Comparison of ENCODE assay signal across 8 cellular contexts in the genomic region with DNA sequence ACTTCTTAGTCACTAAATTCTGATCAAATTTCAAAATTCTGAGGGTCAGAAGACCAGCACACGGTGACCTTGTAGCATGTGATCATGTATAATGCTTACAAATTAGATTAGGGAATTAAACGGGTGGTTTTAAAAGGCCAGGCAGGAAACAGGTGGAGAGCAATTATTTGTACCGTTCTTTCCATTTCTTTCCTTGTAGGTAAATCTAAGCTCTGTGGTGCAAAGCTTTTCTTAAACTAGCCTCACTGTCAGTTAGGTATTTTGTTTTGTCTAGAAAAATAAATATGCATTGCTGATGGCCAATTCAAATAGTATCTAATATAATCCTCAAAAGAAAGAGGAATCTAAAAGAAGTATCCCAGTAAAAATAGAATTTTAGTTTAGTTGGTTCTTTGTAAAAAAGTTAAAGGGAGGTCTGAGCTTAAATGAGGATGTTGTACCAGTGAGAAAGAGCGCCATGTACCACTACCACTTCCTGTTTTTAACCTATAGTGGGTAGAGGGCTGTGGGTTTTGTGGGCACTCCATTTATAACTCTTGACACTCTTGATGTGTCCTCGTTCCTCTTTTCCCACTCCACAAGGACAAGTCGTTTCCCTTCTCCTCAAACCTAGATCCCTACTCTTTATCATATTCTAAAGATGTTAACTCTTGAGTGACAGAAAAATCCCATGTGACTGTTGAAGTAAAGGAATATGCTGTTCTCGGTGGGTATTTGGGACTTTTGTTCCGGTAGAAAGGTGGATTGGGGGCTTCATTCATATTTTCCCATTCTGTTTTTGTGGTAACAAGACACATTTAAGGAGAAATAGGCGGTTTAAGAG. TPM values are rescaled to one million over a fixed set of nuclear protein-coding genes. Genes with fewer than 3 reads are reported as not detected.
DNase-seq lines count a peak whose midpoint lies in the region; ATAC-seq and TF ChIP-seq lines count a peak whose summit lies in the region.

No MANE protein-coding gene starts in this region.

- H3K4me3 ChIP-seq in mucosa of rectum (ENCODE audit: low read length in 2 of 2), result peak overlapping the region in 1 of 2 donors; percentile 17
- no peak overlapping the region for H3K4me3 ChIP-seq in PC-3 (ENCODE audit: low read length)

- peak overlapping the region in 1 of 2 donors; percentile 5 for H3K9ac ChIP-seq in mucosa of rectum (ENCODE audit: low read depth in 1 of 2, low read length in 2 of 2)
- H3K9ac ChIP-seq in PC-3 (ENCODE audit: low read length), result no peak overlapping the region

- H3K4me2 ChIP-seq in PC-3 (ENCODE audit: low read length), result no peak overlapping the region

- H3K9me2 ChIP-seq in PC-3 (replicated peaks; ENCODE audit: low read length), result no peaks in the 10 kb centered on the region

- DNase-seq in GF-D8 (lab: John Stamatoyannopoulos, UW) (peak; percentile 88), WTC11 (ENCODE audit: low spot score) (no peak), NCI-H1694 (lab: John Stamatoyannopoulos, UW) (no peak), PC-3 (no peak), Right ventricle myocardium superior (no peak)

- ATAC-seq in GM19467 (IDR thresholded peaks at IDR 0.05; ENCODE audit: unreplicated experiment) (peak; percentile 62), HG03460 (IDR thresholded peaks at IDR 0.05; ENCODE audit: unreplicated experiment) (peak; percentile 66), WTC11 (no peak), PC-3 (no peak), Right ventricle myocardium superior (ENCODE audit: poor library complexity) (no peak)

- H3K9me3 Mint-ChIP-seq in WTC11, result no peaks in the 10 kb centered on the region

- peaks cover 28 to 37% of the 10 kb centered on the region in 2 donors for H3K4me1 ChIP-seq in mucosa of rectum (ENCODE audit: control insufficient read depth in 2 of 2, insufficient read depth in 2 of 2, low read length in 2 of 2)
- peaks cover 43% of the 10 kb centered on the region for H3K4me1 ChIP-seq in PC-3 (ENCODE audit: insufficient read depth, low read length)

- TF ChIP-seq CTCF in WTC11 (IDR thresholded peaks at IDR 0.05) (no peak), PC-3 (conservative IDR thresholded peaks at IDR 0.05; ENCODE audit: low read depth, low read length) (no peak)

- BruUV-seq in PC-3 (replicated peaks; lab: Mats Ljungman, UMichigan), result no TSS peak

- H3K4me1 Mint-ChIP-seq in WTC11, result peaks cover 55% of the 10 kb centered on the region

- H3K9me3 ChIP-seq in mucosa of rectum (ENCODE audit: control insufficient read depth in 2 of 2, low read length in 2 of 2) (no peaks in the 10 kb centered on the region), PC-3 (ENCODE audit: low read length) (no peaks in the 10 kb centered on the region)

- no peaks in the 10 kb centered on the region for H3K27me3 Mint-ChIP-seq in WTC11 (ENCODE audit: low read depth)

- intact Hi-C loops in PC-3 (cut with micrococcal nuclease) (no loop called here), Right ventricle myocardium superior (cut with DNase I) (loop anchor here (10.0 kb wide), 1 partner anchor 47 kb away; a partner anchor contains a TSS)

- peak overlapping the region; percentile 45 for H3K27ac Mint-ChIP-seq in WTC11

- H3K36me3 Mint-ChIP-seq in WTC11, result peaks cover 53% of the 10 kb centered on the region

- H3F3A ChIP-seq in PC-3 (ENCODE audit: low read length, unreplicated experiment), result no peaks in the 10 kb centered on the region

- H4K20me1 ChIP-seq in PC-3 (ENCODE audit: low read length), result peaks cover 5% of the 10 kb centered on the region; the same call in 1 of the 2 replicates

- peak overlapping the region; percentile 68 to 72 for H3K27ac ChIP-seq in mucosa of rectum (ENCODE audit: low read depth in 2 of 2, low read length in 2 of 2)
- H3K27ac ChIP-seq in PC-3 (ENCODE audit: low read length), result no peak overlapping the region

- H3K36me3 ChIP-seq in mucosa of rectum (ENCODE audit: control insufficient read depth in 2 of 2, insufficient read depth in 2 of 2, low read length in 2 of 2), result peaks cover 0 to 8% of the 10 kb centered on the region in 2 donors
- peaks cover 54% of the 10 kb centered on the region for H3K36me3 ChIP-seq in PC-3 (ENCODE audit: low read depth, low read length)

- H3K79me2 ChIP-seq in PC-3 (ENCODE audit: low read length), result peaks cover 74% of the 10 kb centered on the region

- no peak overlapping the region for H2AFZ ChIP-seq in PC-3 (ENCODE audit: low read length)

- CTCF ChIA-PET in WTC11 (lab: Charles Lee), result no interaction called here
- CTCF ChIA-PET in PC-3 (lab: Charles Lee), result no interaction called here

- no peak overlapping the region for H3K4me3 Mint-ChIP-seq in WTC11

- POLR2A ChIA-PET in WTC11 (lab: Charles Lee), result no interaction called here
- POLR2A ChIA-PET in PC-3 (lab: Charles Lee; ENCODE audit: unreplicated experiment), result no interaction called here

- H3K27me3 ChIP-seq in mucosa of rectum (ENCODE audit: control insufficient read depth in 2 of 2, insufficient read depth in 2 of 2, low read length in 2 of 2) (no peaks in the 10 kb centered on the region), PC-3 (ENCODE audit: low read length) (no peaks in the 10 kb centered on the region)

TF ChIP-seq in WTC11, 78 proteins besides CTCF, POLR2A, EP300 and RAD21:
- TF ChIP-seq SMAD3 (CRISPR knock-in tag; IDR thresholded peaks at IDR 0.05; ENCODE audit: borderline replicate concordance), result no peak
- TF ChIP-seq JAZF1 (CRISPR knock-in tag; IDR thresholded peaks at IDR 0.05), result no peak
- TF ChIP-seq, protein P1, sequence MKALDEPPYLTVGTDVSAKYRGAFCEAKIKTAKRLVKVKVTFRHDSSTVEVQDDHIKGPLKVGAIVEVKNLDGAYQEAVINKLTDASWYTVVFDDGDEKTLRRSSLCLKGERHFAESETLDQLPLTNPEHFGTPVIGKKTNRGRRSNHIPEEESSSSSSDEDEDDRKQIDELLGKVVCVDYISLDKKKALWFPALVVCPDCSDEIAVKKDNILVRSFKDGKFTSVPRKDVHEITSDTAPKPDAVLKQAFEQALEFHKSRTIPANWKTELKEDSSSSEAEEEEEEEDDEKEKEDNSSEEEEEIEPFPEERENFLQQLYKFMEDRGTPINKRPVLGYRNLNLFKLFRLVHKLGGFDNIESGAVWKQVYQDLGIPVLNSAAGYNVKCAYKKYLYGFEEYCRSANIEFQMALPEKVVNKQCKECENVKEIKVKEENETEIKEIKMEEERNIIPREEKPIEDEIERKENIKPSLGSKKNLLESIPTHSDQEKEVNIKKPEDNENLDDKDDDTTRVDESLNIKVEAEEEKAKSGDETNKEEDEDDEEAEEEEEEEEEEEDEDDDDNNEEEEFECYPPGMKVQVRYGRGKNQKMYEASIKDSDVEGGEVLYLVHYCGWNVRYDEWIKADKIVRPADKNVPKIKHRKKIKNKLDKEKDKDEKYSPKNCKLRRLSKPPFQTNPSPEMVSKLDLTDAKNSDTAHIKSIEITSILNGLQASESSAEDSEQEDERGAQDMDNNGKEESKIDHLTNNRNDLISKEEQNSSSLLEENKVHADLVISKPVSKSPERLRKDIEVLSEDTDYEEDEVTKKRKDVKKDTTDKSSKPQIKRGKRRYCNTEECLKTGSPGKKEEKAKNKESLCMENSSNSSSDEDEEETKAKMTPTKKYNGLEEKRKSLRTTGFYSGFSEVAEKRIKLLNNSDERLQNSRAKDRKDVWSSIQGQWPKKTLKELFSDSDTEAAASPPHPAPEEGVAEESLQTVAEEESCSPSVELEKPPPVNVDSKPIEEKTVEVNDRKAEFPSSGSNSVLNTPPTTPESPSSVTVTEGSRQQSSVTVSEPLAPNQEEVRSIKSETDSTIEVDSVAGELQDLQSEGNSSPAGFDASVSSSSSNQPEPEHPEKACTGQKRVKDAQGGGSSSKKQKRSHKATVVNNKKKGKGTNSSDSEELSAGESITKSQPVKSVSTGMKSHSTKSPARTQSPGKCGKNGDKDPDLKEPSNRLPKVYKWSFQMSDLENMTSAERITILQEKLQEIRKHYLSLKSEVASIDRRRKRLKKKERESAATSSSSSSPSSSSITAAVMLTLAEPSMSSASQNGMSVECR (CRISPR knock-in tag; IDR thresholded peaks at IDR 0.05; ENCODE audit: borderline replicate concordance), result no peak
- TF ChIP-seq, protein P2, sequence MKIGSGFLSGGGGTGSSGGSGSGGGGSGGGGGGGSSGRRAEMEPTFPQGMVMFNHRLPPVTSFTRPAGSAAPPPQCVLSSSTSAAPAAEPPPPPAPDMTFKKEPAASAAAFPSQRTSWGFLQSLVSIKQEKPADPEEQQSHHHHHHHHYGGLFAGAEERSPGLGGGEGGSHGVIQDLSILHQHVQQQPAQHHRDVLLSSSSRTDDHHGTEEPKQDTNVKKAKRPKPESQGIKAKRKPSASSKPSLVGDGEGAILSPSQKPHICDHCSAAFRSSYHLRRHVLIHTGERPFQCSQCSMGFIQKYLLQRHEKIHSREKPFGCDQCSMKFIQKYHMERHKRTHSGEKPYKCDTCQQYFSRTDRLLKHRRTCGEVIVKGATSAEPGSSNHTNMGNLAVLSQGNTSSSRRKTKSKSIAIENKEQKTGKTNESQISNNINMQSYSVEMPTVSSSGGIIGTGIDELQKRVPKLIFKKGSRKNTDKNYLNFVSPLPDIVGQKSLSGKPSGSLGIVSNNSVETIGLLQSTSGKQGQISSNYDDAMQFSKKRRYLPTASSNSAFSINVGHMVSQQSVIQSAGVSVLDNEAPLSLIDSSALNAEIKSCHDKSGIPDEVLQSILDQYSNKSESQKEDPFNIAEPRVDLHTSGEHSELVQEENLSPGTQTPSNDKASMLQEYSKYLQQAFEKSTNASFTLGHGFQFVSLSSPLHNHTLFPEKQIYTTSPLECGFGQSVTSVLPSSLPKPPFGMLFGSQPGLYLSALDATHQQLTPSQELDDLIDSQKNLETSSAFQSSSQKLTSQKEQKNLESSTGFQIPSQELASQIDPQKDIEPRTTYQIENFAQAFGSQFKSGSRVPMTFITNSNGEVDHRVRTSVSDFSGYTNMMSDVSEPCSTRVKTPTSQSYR (CRISPR knock-in tag; IDR thresholded peaks at IDR 0.05), result no peak
- TF ChIP-seq, protein P3, sequence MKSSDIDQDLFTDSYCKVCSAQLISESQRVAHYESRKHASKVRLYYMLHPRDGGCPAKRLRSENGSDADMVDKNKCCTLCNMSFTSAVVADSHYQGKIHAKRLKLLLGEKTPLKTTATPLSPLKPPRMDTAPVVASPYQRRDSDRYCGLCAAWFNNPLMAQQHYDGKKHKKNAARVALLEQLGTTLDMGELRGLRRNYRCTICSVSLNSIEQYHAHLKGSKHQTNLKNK (CRISPR knock-in tag; IDR thresholded peaks at IDR 0.05), result no peak
TF ChIP-seq in WTC11: peak in this region for 0.

RNA-seq across cellular contexts. Expression of a gene that starts 50.9 kb away (rescaled TPM):
- total RNA-seq in WTC11 (2021), result 136 to 179 TPM (median 143 TPM) in 3 replicates
- total RNA-seq in PC-3 (2014; rRNA removed), result 101 and 107 TPM in 2 replicates
- 136 TPM for total RNA-seq in Right ventricle myocardium superior

Comparison
In these comparisons a context has a peak if more than half of its experiments do, and no peak if none do; other contexts are left out.
1. ATAC-seq: peak in GM19467 (single experiment) and HG03460 (single experiment); none in WTC11 (single experiment), PC-3 (single experiment) and Right ventricle myocardium superior (single experiment).